1 cellular context compared by ENCODE assay signal in genomic region chr5:149730620-149731331, GRCh38.
A peak's percentile ranks its signal among the peaks of the same experiment; 100 is the strongest.
TF ChIP-seq lines count a peak whose summit lies in the region.

No MANE protein-coding gene starts in this region.

TF ChIP-seq in HepG2, 621 proteins besides CTCF, POLR2A, EP300 and RAD21 (continued from another document and continues in another):
- TF ChIP-seq, protein P1, sequence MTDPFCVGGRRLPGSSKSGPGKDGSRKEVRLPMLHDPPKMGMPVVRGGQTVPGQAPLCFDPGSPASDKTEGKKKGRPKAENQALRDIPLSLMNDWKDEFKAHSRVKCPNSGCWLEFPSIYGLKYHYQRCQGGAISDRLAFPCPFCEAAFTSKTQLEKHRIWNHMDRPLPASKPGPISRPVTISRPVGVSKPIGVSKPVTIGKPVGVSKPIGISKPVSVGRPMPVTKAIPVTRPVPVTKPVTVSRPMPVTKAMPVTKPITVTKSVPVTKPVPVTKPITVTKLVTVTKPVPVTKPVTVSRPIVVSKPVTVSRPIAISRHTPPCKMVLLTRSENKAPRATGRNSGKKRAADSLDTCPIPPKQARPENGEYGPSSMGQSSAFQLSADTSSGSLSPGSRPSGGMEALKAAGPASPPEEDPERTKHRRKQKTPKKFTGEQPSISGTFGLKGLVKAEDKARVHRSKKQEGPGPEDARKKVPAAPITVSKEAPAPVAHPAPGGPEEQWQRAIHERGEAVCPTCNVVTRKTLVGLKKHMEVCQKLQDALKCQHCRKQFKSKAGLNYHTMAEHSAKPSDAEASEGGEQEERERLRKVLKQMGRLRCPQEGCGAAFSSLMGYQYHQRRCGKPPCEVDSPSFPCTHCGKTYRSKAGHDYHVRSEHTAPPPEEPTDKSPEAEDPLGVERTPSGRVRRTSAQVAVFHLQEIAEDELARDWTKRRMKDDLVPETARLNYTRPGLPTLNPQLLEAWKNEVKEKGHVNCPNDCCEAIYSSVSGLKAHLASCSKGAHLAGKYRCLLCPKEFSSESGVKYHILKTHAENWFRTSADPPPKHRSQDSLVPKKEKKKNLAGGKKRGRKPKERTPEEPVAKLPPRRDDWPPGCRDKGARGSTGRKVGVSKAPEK (CRISPR knock-in tag; IDR thresholded peaks at IDR 0.05; ENCODE audit: borderline replicate concordance), result no peak
- TF ChIP-seq ZNF891 (CRISPR knock-in tag; IDR thresholded peaks at IDR 0.05), result 0 out of 2 replicates have a peak, but pooled peaks have one; percentile 26
- peak; percentile 5; the same call in 1 of the 2 replicates for TF ChIP-seq IRF2 (CRISPR knock-in tag; IDR thresholded peaks at IDR 0.05)
- TF ChIP-seq ETS1 (CRISPR knock-in tag; IDR thresholded peaks at IDR 0.05), result no peak
- no peak for TF ChIP-seq ZNF557 (CRISPR knock-in tag; IDR thresholded peaks at IDR 0.05)
- TF ChIP-seq MXD4 (CRISPR knock-in tag; IDR thresholded peaks at IDR 0.05), result 0 out of 2 replicates have a peak, but pooled peaks have one; percentile 38
- TF ChIP-seq, protein P2, sequence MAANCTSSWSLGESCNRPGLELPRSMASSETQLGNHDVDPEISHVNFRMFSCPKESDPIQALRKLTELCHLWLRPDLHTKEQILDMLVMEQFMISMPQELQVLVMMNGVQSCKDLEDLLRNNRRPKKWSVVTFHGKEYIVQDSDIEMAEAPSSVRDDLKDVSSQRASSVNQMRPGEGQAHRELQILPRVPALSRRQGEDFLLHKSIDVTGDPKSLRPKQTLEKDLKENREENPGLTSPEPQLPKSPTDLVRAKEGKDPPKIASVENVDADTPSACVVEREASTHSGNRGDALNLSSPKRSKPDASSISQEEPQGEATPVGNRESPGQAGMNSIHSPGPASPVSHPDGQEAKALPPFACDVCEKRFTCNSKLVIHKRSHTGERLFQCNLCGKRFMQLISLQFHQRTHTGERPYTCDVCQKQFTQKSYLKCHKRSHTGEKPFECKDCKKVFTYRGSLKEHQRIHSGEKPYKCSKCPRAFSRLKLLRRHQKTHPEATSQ (CRISPR knock-in tag; IDR thresholded peaks at IDR 0.05; ENCODE audit: borderline replicate concordance), result no peak
- peak; percentile 27; the same call in 1 of the 2 replicates for TF ChIP-seq DMAP1 (CRISPR knock-in tag; IDR thresholded peaks at IDR 0.05)
- TF ChIP-seq ZNF639 (CRISPR knock-in tag; conservative IDR thresholded peaks at IDR 0.05), result no peak
- TF ChIP-seq NONO (IDR thresholded peaks at IDR 0.05), result no peak
- TF ChIP-seq NONO (CRISPR knock-in tag; conservative IDR thresholded peaks at IDR 0.05), result no peak
- no peak for TF ChIP-seq MBNL3 (CRISPR knock-in tag; conservative IDR thresholded peaks at IDR 0.05)
- TF ChIP-seq ZBTB4 (CRISPR knock-in tag; IDR thresholded peaks at IDR 0.05; ENCODE audit: borderline replicate concordance), result no peak
- TF ChIP-seq ZNF530 (CRISPR knock-in tag; IDR thresholded peaks at IDR 0.05; ENCODE audit: low read depth), result no peak
- no peak for TF ChIP-seq U2AF2 (IDR thresholded peaks at IDR 0.05; ENCODE audit: low read depth, low read length)
- no peak for TF ChIP-seq SRSF4 (IDR thresholded peaks at IDR 0.05; ENCODE audit: low read depth, low read length, poor library complexity, severe bottlenecking)
- TF ChIP-seq ZBTB7B (CRISPR knock-in tag; IDR thresholded peaks at IDR 0.05), result no peak
- TF ChIP-seq GABPB1 (CRISPR knock-in tag; IDR thresholded peaks at IDR 0.05), result peak; percentile 11; the same call in 1 of the 2 replicates
- 0 out of 2 replicates have a peak, but pooled peaks have one; percentile 17 for TF ChIP-seq FOXO4 (CRISPR knock-in tag; conservative IDR thresholded peaks at IDR 0.05)
- no peak for TF ChIP-seq ZNF737 (CRISPR knock-in tag; IDR thresholded peaks at IDR 0.05; ENCODE audit: borderline replicate concordance)
- TF ChIP-seq SAP130 (CRISPR knock-in tag; IDR thresholded peaks at IDR 0.05; ENCODE audit: low read depth), result peak; percentile 21; the same call in 1 of the 2 replicates
- no peak for TF ChIP-seq KLF15 (CRISPR knock-in tag; IDR thresholded peaks at IDR 0.05; ENCODE audit: borderline replicate concordance)
- no peak for TF ChIP-seq ZNF570 (CRISPR knock-in tag; IDR thresholded peaks at IDR 0.05; ENCODE audit: borderline replicate concordance)
- TF ChIP-seq KDM4B (CRISPR knock-in tag; IDR thresholded peaks at IDR 0.05), result 0 out of 2 replicates have a peak, but pooled peaks have one; percentile 20
- TF ChIP-seq CEBPB (IDR thresholded peaks at IDR 0.05; ENCODE audit: borderline replicate concordance, low read depth, low read length), result no peak
- 0 out of 2 replicates have a peak, but pooled peaks have one; percentile 13 for TF ChIP-seq MYC (CRISPR knock-in tag; IDR thresholded peaks at IDR 0.05; ENCODE audit: borderline replicate concordance)
- no peak for TF ChIP-seq WIZ (CRISPR knock-in tag; IDR thresholded peaks at IDR 0.05)
- no peak for TF ChIP-seq MYPOP (CRISPR knock-in tag; IDR thresholded peaks at IDR 0.05)
- no peak for TF ChIP-seq SETDB1 (CRISPR knock-in tag; IDR thresholded peaks at IDR 0.05; ENCODE audit: borderline replicate concordance)
- no peak for TF ChIP-seq ZBTB2 (CRISPR knock-in tag; IDR thresholded peaks at IDR 0.05; ENCODE audit: low read depth)
- TF ChIP-seq, protein P3, sequence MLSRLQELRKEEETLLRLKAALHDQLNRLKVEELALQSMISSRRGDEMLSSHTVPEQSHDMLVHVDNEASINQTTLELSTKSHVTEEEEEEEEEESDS (CRISPR knock-in tag; IDR thresholded peaks at IDR 0.05; ENCODE audit: borderline replicate concordance), result no peak
- TF ChIP-seq AGO1 (IDR thresholded peaks at IDR 0.05; ENCODE audit: low read depth, low read length, poor library complexity, severe bottlenecking), result peak; percentile 22
- TF ChIP-seq TBP (CRISPR knock-in tag; IDR thresholded peaks at IDR 0.05), result no peak
- TF ChIP-seq ZSCAN22 (CRISPR knock-in tag; IDR thresholded peaks at IDR 0.05), result no peak
- TF ChIP-seq, protein P4, sequence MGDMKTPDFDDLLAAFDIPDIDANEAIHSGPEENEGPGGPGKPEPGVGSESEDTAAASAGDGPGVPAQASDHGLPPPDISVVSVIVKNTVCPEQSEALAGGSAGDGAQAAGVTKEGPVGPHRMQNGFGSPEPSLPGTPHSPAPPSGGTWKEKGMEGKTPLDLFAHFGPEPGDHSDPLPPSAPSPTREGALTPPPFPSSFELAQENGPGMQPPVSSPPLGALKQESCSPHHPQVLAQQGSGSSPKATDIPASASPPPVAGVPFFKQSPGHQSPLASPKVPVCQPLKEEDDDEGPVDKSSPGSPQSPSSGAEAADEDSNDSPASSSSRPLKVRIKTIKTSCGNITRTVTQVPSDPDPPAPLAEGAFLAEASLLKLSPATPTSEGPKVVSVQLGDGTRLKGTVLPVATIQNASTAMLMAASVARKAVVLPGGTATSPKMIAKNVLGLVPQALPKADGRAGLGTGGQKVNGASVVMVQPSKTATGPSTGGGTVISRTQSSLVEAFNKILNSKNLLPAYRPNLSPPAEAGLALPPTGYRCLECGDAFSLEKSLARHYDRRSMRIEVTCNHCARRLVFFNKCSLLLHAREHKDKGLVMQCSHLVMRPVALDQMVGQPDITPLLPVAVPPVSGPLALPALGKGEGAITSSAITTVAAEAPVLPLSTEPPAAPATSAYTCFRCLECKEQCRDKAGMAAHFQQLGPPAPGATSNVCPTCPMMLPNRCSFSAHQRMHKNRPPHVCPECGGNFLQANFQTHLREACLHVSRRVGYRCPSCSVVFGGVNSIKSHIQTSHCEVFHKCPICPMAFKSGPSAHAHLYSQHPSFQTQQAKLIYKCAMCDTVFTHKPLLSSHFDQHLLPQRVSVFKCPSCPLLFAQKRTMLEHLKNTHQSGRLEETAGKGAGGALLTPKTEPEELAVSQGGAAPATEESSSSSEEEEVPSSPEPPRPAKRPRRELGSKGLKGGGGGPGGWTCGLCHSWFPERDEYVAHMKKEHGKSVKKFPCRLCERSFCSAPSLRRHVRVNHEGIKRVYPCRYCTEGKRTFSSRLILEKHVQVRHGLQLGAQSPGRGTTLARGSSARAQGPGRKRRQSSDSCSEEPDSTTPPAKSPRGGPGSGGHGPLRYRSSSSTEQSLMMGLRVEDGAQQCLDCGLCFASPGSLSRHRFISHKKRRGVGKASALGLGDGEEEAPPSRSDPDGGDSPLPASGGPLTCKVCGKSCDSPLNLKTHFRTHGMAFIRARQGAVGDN (CRISPR knock-in tag; IDR thresholded peaks at IDR 0.05), result peak; percentile 63
- TF ChIP-seq ZNF331 (CRISPR knock-in tag; IDR thresholded peaks at IDR 0.05), result no peak
- TF ChIP-seq ZNF850 (CRISPR knock-in tag; conservative IDR thresholded peaks at IDR 0.05), result peak; percentile 79; the same call in 1 of the 2 replicates
- no peak for TF ChIP-seq LCORL (IDR thresholded peaks at IDR 0.05)
- TF ChIP-seq LCORL (CRISPR knock-in tag; IDR thresholded peaks at IDR 0.05), result 0 out of 2 replicates have a peak, but pooled peaks have one; percentile 26
- TF ChIP-seq NFKBIZ (CRISPR knock-in tag; IDR thresholded peaks at IDR 0.05), result no peak
- TF ChIP-seq MAX (IDR thresholded peaks at IDR 0.05), result peak; percentile 13; the same call in 1 of the 2 replicates
- TF ChIP-seq SKI (IDR thresholded peaks at IDR 0.05; ENCODE audit: partially characterized antibody), result no peak
- TF ChIP-seq ZNF263 (CRISPR knock-in tag; IDR thresholded peaks at IDR 0.05), result peak; percentile 39; the same call in 1 of the 2 replicates
- peak; percentile 37 for TF ChIP-seq HNRNPK (IDR thresholded peaks at IDR 0.05; ENCODE audit: low read depth, low read length, poor library complexity, severe bottlenecking)
- TF ChIP-seq YEATS4 (CRISPR knock-in tag; IDR thresholded peaks at IDR 0.05; ENCODE audit: borderline replicate concordance), result peak; percentile 47; the same call in 1 of the 2 replicates
- no peak for TF ChIP-seq SIN3B (IDR thresholded peaks at IDR 0.05; ENCODE audit: low read length)
- no peak for TF ChIP-seq ZNF44 (CRISPR knock-in tag; IDR thresholded peaks at IDR 0.05)
